In genomic region chr7:74293577-74293908, GRCh38 we compare ENCODE assay signal across 17 cellular contexts. TPM values are rescaled to one million over a fixed set of nuclear protein-coding genes. Genes with fewer than 3 reads are reported as not detected.
DNase-seq lines count a peak whose midpoint lies in the region; ATAC-seq, FAIRE-seq and TF ChIP-seq lines count a peak whose summit lies in the region.
"Had no signal": no experiment of that assay in that cellular context is flagged by ENCODE, and none has a peak within 500 bp of the region (broad histone marks: within the 10 kb centered on the region; RNA-seq: fewer than 3 reads in every experiment).

No MANE protein-coding gene starts in this region.

- no peak overlapping the region for H2BK12ac ChIP-seq in mesenchymal stem cell (ENCODE audit: low read length in 2 of 2)

- ATAC-seq in GM12878 (peak; percentile 49), GM19397 (IDR thresholded peaks at IDR 0.05; ENCODE audit: unreplicated experiment) (no peak)
- ATAC-seq in stimulated activated memory B cell treated with anti-CD40 and anti-IgM and Interleukin-4, amounts not matched to agents 10 μg/mL and 1 μg/mL and 100 μg/mL, for 72 hours, result no peak
- ATAC-seq: activated T-cell treated with anti-CD3 and anti-CD28 coated beads, Interleukin-2, amount 50 U/mL, for 4 hours; left lung had no signal

- peaks cover 1% of the 10 kb centered on the region for H3K36me3 ChIP-seq in H7 (replicated peaks; ENCODE audit: control insufficient read depth, insufficient read depth, low read length)
- peaks cover 0 to 5% of the 10 kb centered on the region in 2 experiments; a peak in 2 of 4 replicates for H3K36me3 ChIP-seq in GM12878 (ENCODE audit: control insufficient read depth in 2 of 2, insufficient read depth in 2 of 2, low read length in 1 of 2)
- peaks cover 0 to 13% of the 10 kb centered on the region in 2 experiments for H3K36me3 ChIP-seq in mesenchymal stem cell (ENCODE audit: control insufficient read depth in 1 of 2, insufficient read depth in 2 of 2, low read depth in 1 of 2, low read length in 2 of 2)
- H3K36me3 ChIP-seq: left lung, thyroid gland had no signal

- in situ Hi-C loops in GM12878 (cut with MboI), result no loop called here

- no peak overlapping the region for H2BK15ac ChIP-seq in mesenchymal stem cell (ENCODE audit: low read depth, poor library complexity, severe bottlenecking)

- intact Hi-C loops in GM12878 (cut with micrococcal nuclease; ENCODE audit: unreplicated experiment), result loop anchor here (1.0 kb wide), 1 partner anchor 39 kb away; the partner anchor contains the start of gene RFC2

- H2AFZ ChIP-seq in GM12878 (ENCODE audit: control insufficient read depth, low read depth, low read length) (peak overlapping the region; percentile 10; the same call in 1 of the 2 replicates), mesenchymal stem cell (ENCODE audit: low read depth, low read length) (no peak overlapping the region)

- no peak overlapping the region for H2BK5ac ChIP-seq in mesenchymal stem cell (ENCODE audit: low read depth, low read length, poor library complexity, severe bottlenecking)

- TF ChIP-seq POLR2A in GM12878 (IDR thresholded peaks at IDR 0.05; ENCODE audit: low read depth, low read length), result no peak

- WGBS in GM12878 (ENCODE audit: insufficient coverage, insufficient replicate concordance, low lambda C conversion rate, missing lambda C conversion rate), result 3% methylated on average over 4 of the region's 4 CpGs
- 89% methylated on average over 4 of the region's 4 CpGs for WGBS in mesenchymal stem cell

- peaks cover 3% of the 10 kb centered on the region; the same call in 1 of the 2 replicates for H4K20me1 ChIP-seq in GM12878 (ENCODE audit: control insufficient read depth, insufficient read depth)

- RAD21 ChIA-PET in GM12878 (lab: Charles Lee; ENCODE audit: unreplicated experiment), result interaction anchor here (0.7 to 12.0 kb wide), 5 partner anchors 13 to 83 kb away, joined by 3 to 169 read pairs (median 4); no protein-coding TSS in a partner anchor

- POLR2A ChIA-PET in GM12878 (lab: Charles Lee), result interaction anchor here (0.7 to 2.3 kb wide), 5 partner anchors 10 to 83 kb away, joined by 3 to 18 read pairs (median 3); partner anchors contain the start of gene LAT2

- no peaks in the 10 kb centered on the region for H3K9me3 Mint-ChIP-seq in stimulated activated memory B cell treated with anti-CD40 and anti-IgM and Interleukin-4, amounts not matched to agents 10 μg/mL and 1 μg/mL and 100 μg/mL, for 72 hours
- H3K9me3 Mint-ChIP-seq: activated T-cell treated with anti-CD3 and anti-CD28 coated beads, Interleukin-2, amount 50 U/mL, for 4 hours; central memory CD8-positive, alpha-beta T cell had no signal

- no peak overlapping the region for H3K18ac ChIP-seq in mesenchymal stem cell (ENCODE audit: low read depth in 1 of 2, low read length in 2 of 2)

- H3K4me3 ChIP-seq in H7 (ENCODE audit: insufficient read depth, low read depth, low read length) (no peak overlapping the region), GM12878 (peak overlapping the region; percentile 97), mesenchymal stem cell (ENCODE audit: insufficient read depth in 1 of 2, low read depth in 1 of 2, low read length in 2 of 2) (no peak overlapping the region)
- H3K4me3 ChIP-seq: left lung, thyroid gland had no signal

- no peak overlapping the region for H2AK5ac ChIP-seq in mesenchymal stem cell (ENCODE audit: low read length, severe bottlenecking)

- TF ChIP-seq CTCF in GM12878 (IDR thresholded peaks at IDR 0.05 in 2 of 3, conservative IDR thresholded peaks at IDR 0.05 in 1 of 3; ENCODE audit: control insufficient read depth in 2 of 3, extremely low read depth in 1 of 3, insufficient read depth in 1 of 3, low read depth in 3 of 3, low read length in 3 of 3), result no peak

- TF ChIP-seq EP300 in GM12878 (IDR thresholded peaks at IDR 0.05; ENCODE audit: borderline replicate concordance in 1 of 2, control insufficient read depth in 1 of 2, low read depth in 2 of 2, low read length in 2 of 2), result no peak

- peak overlapping the region in 1 of 2 experiments; percentile 15 for H3K4ac ChIP-seq in mesenchymal stem cell (ENCODE audit: low read depth in 1 of 2, low read length in 2 of 2)

- SMC1A ChIA-PET in GM12878 (lab: Charles Lee; ENCODE audit: uncharacterized antibody, unreplicated experiment), result interaction anchor here (1.1 to 12.0 kb wide), 6 partner anchors 9 to 87 kb away, joined by 4 to 285 read pairs (median 12); no protein-coding TSS in a partner anchor

- H3K27me3 ChIP-seq in H7 (ENCODE audit: control insufficient read depth, insufficient read depth, low read length), result peaks cover 8% of the 10 kb centered on the region
- no peaks in the 10 kb centered on the region for H3K27me3 ChIP-seq in GM12878 (replicated peaks in 1 of 2; ENCODE audit: control insufficient read depth in 2 of 2, insufficient read depth in 2 of 2, low read length in 1 of 2)
- H3K27me3 ChIP-seq in mesenchymal stem cell (ENCODE audit: control insufficient read depth in 1 of 2, insufficient read depth in 1 of 2, low read length in 2 of 2), result no peaks in the 10 kb centered on the region
- H3K27me3 ChIP-seq: thyroid gland had no signal

- peak overlapping the region; percentile 41 for H3K9ac ChIP-seq in GM12878 (ENCODE audit: control insufficient read depth, insufficient read depth, low read length)
- no peak overlapping the region for H3K9ac ChIP-seq in mesenchymal stem cell (ENCODE audit: low read length)

- peak overlapping the region; percentile 27 for H3K4me3 Mint-ChIP-seq in stimulated activated memory B cell treated with anti-CD40 and anti-IgM and Interleukin-4, amounts not matched to agents 10 μg/mL and 1 μg/mL and 100 μg/mL, for 72 hours
- H3K4me3 Mint-ChIP-seq: activated T-cell treated with anti-CD3 and anti-CD28 coated beads, Interleukin-2, amount 50 U/mL, for 4 hours; central memory CD8-positive, alpha-beta T cell had no signal

- H3K23ac ChIP-seq in mesenchymal stem cell (ENCODE audit: low read length in 2 of 2), result no peak overlapping the region

- H3K14ac ChIP-seq in mesenchymal stem cell (ENCODE audit: low read length in 2 of 2), result peak overlapping the region in 1 of 2 experiments; percentile 61

- peak overlapping the region; percentile 61 for H3K27ac ChIP-seq in GM12878 (ENCODE audit: control insufficient read depth, insufficient read depth)
- no peak overlapping the region for H3K27ac ChIP-seq in mesenchymal stem cell (ENCODE audit: low read length, poor library complexity, severe bottlenecking)

- no peak for FAIRE-seq in GM12878 (lab: Jason Lieb, UNC)
- FAIRE-seq: GM19239 had no signal

- BruUV-seq in GM12878 (replicated peaks; lab: Mats Ljungman, UMichigan), result no TSS peak

- H4K91ac ChIP-seq in mesenchymal stem cell (ENCODE audit: low read length), result peak overlapping the region; percentile 18

- CTCF ChIA-PET in GM12878 (lab: Yijun Ruan, JAX), result interaction anchor here (1.3 to 9.2 kb wide), 4 partner anchors 18 to 108 kb away, joined by 3 to 93 read pairs (median 12); partner anchors contain the start of gene LAT2

- peaks cover 88% of the 10 kb centered on the region for H3K79me2 ChIP-seq in GM12878 (ENCODE audit: control insufficient read depth, insufficient read depth, low read length)

- H3K79me1 ChIP-seq in mesenchymal stem cell (replicated peaks; ENCODE audit: low read length, poor library complexity, severe bottlenecking), result peaks cover 28% of the 10 kb centered on the region

- DNase-seq in H7 (peak; percentile 54), GM12878 (ENCODE audit: low read depth, low spot score) (no peak), mesenchymal stem cell (no peak), DMS114 treated with DMSO at 0.1 percent for 48 hours (lab: John Stamatoyannopoulos, UW; ENCODE audit: unreplicated experiment) (no peak), AG20443 (ENCODE audit: low spot score) (no peak)
- DNase-seq: activated CD4-positive, alpha-beta T cell treated with anti-CD3 and anti-CD28 coated beads for 4 hours; activated T-cell treated with anti-CD3 and anti-CD28 coated beads, Interleukin-2, amount 50 U/mL, for 4 hours; left lung; NCI-H1436 treated with DMSO at 0.1 percent for 48 hours; NCI-H524 treated with DMSO at 0.1 percent for 48 hours; RPMI8226; T-helper 2 cell; thyroid gland had no signal

- H3K36me3 Mint-ChIP-seq in stimulated activated memory B cell treated with anti-CD40 and anti-IgM and Interleukin-4, amounts not matched to agents 10 μg/mL and 1 μg/mL and 100 μg/mL, for 72 hours, result peaks cover 22% of the 10 kb centered on the region

- H3K27ac Mint-ChIP-seq in stimulated activated memory B cell treated with anti-CD40 and anti-IgM and Interleukin-4, amounts not matched to agents 10 μg/mL and 1 μg/mL and 100 μg/mL, for 72 hours, result peak overlapping the region; percentile 23

- TF ChIP-seq RAD21 in GM12878 (IDR thresholded peaks at IDR 0.05; ENCODE audit: insufficient read depth, low read depth, low read length), result no peak

- peak overlapping the region; percentile 45 for H4K8ac ChIP-seq in mesenchymal stem cell (ENCODE audit: low read length)

- H3K9me3 ChIP-seq in GM12878 (replicated peaks; ENCODE audit: control insufficient read depth, insufficient read depth, low read length) (no peaks in the 10 kb centered on the region; the same call in 2 of the 3 replicates), mesenchymal stem cell (ENCODE audit: control insufficient read depth, low read length) (peaks cover 2% of the 10 kb centered on the region)
- H3K9me3 ChIP-seq: left lung, thyroid gland had no signal

- peaks cover 66% of the 10 kb centered on the region for H3K4me1 Mint-ChIP-seq in stimulated activated memory B cell treated with anti-CD40 and anti-IgM and Interleukin-4, amounts not matched to agents 10 μg/mL and 1 μg/mL and 100 μg/mL, for 72 hours

- H3K4me2 ChIP-seq in GM12878 (ENCODE audit: control insufficient read depth, insufficient read depth) (peak overlapping the region; percentile 85), mesenchymal stem cell (ENCODE audit: low read length, poor library complexity, severe bottlenecking) (no peak overlapping the region)

- no peak overlapping the region for H2BK120ac ChIP-seq in mesenchymal stem cell (ENCODE audit: low read depth, low read length)

- H3K4me1 ChIP-seq in GM12878 (ENCODE audit: control insufficient read depth, insufficient read depth, low read length) (peaks cover 28% of the 10 kb centered on the region), mesenchymal stem cell (ENCODE audit: control insufficient read depth, insufficient read depth, low read depth, low read length) (peaks cover 23% of the 10 kb centered on the region)

- no peaks in the 10 kb centered on the region for H3K27me3 Mint-ChIP-seq in stimulated activated memory B cell treated with anti-CD40 and anti-IgM and Interleukin-4, amounts not matched to agents 10 μg/mL and 1 μg/mL and 100 μg/mL, for 72 hours
- H3K27me3 Mint-ChIP-seq: central memory CD8-positive, alpha-beta T cell had no signal

RNA-seq across cellular contexts. Expression of gene CLIP2, which starts 4.3 kb away (rescaled TPM):
- 30.1 and 43.6 TPM in 2 replicates for total RNA-seq in H7 (2014; rRNA removed; shearing (Covaris generic))
- total RNA-seq in GM12878 (2013; cell fraction: nucleolus; rRNA removed), result 143 and 165 TPM in 2 replicates
- total RNA-seq in GM12878 (2014; rRNA removed) (22.0 and 26.3 TPM in 2 replicates), GM12878 (2014; rRNA removed; fragmentation: Illumina TruSeq; extraction: Trizol) (26.9 and 27.4 TPM in 2 replicates), GM12878 (2021) (52.9 and 56.3 TPM in 2 replicates)
- 9.8 TPM for polyA plus RNA-seq in GM12878 (2011; ENCODE audit: low read depth)
- polyA plus RNA-seq in GM12878 (2011; rRNA removed) (6.1 and 10.4 TPM in 2 replicates), GM12878 (2014; fragmentation: Illumina TruSeq; extraction: Trizol) (5.0 and 23.2 TPM in 2 replicates), GM12878 (2014; fragmentation: Nextera tagmentation; extraction: Ambion mirVana) (under 1 TPM; 0.26 to 0.82 TPM), GM12878 (2014; rRNA removed) (23.3 and 28.8 TPM in 2 replicates), GM12878 (2016; fragmentation: Nextera tagmentation; extraction: Ambion mirVana) (10 to 100 TPM; 14.8 to 18.9 TPM)
- polyA plus RNA-seq in GM12878 (2011; cell fraction: cytosol; rRNA removed), result 14.3 and 15.7 TPM in 2 replicates
- polyA plus RNA-seq in GM12878 (2011; cell fraction: nucleus; rRNA removed), result 17.4 and 26.9 TPM in 2 replicates
- polyA plus RNA-seq in GM12878 (2012), result 29.2 and 33.1 TPM in 2 replicates
- polyA minus RNA-seq in GM12878 (2011; rRNA and poly(A)+ RNA removed), result 15.9 and 30.9 TPM in 2 replicates
- polyA minus RNA-seq in GM12878 (2011; cell fraction: cytosol; rRNA and poly(A)+ RNA removed), result 18.5 and 19.4 TPM in 2 replicates
- polyA minus RNA-seq in GM12878 (2011; cell fraction: nucleus; rRNA and poly(A)+ RNA removed), result 16.9 and 27.1 TPM in 2 replicates
- 68.2 TPM for polyA plus RNA-seq in mesenchymal stem cell (2013, experiment 1 of 2)
- polyA plus RNA-seq in mesenchymal stem cell (2013, experiment 2 of 2), result 63.3 TPM

RNA-seq across cellular contexts. Expression of gene RFC2, which starts 39.3 kb away (rescaled TPM):
- 109 and 126 TPM in 2 replicates for total RNA-seq in H7 (2014; rRNA removed; shearing (Covaris generic))
- 17.6 and 17.8 TPM in 2 replicates for total RNA-seq in GM12878 (2013; cell fraction: nucleolus; rRNA removed)
- total RNA-seq in GM12878 (2014; rRNA removed) (95.3 and 95.8 TPM in 2 replicates), GM12878 (2014; rRNA removed; fragmentation: Illumina TruSeq; extraction: Trizol) (87.5 and 91.9 TPM in 2 replicates), GM12878 (2021) (73.3 and 73.5 TPM in 2 replicates)
- polyA plus RNA-seq in GM12878 (2011; ENCODE audit: low read depth), result 29.8 TPM
- polyA plus RNA-seq in GM12878 (2011; rRNA removed) (47.0 and 69.3 TPM in 2 replicates), GM12878 (2014; fragmentation: Illumina TruSeq; extraction: Trizol) (108 and 121 TPM in 2 replicates), GM12878 (2014; fragmentation: Nextera tagmentation; extraction: Ambion mirVana) (10 to 100 TPM; 25.8 to 45.2 TPM), GM12878 (2014; rRNA removed) (89.9 and 92.7 TPM in 2 replicates), GM12878 (2016; fragmentation: Nextera tagmentation; extraction: Ambion mirVana) (100 to 1,000 TPM; 135 to 145 TPM)
- 67.8 and 85.5 TPM in 2 replicates for polyA plus RNA-seq in GM12878 (2011; cell fraction: cytosol; rRNA removed)
- 18.8 and 27.6 TPM in 2 replicates for polyA plus RNA-seq in GM12878 (2011; cell fraction: nucleus; rRNA removed)
- 37.5 and 41.6 TPM in 2 replicates for polyA plus RNA-seq in GM12878 (2012)
- 85.6 and 92.8 TPM in 2 replicates for polyA minus RNA-seq in GM12878 (2011; rRNA and poly(A)+ RNA removed)
- 34.7 and 43.0 TPM in 2 replicates for polyA minus RNA-seq in GM12878 (2011; cell fraction: cytosol; rRNA and poly(A)+ RNA removed)
- 12.7 and 23.5 TPM in 2 replicates for polyA minus RNA-seq in GM12878 (2011; cell fraction: nucleus; rRNA and poly(A)+ RNA removed)
- 17.3 TPM for polyA plus RNA-seq in mesenchymal stem cell (2013, experiment 1 of 2)
- 16.3 TPM for polyA plus RNA-seq in mesenchymal stem cell (2013, experiment 2 of 2)
